Comparison of ENCODE assay signal across 10 cellular contexts in the genomic region with DNA sequence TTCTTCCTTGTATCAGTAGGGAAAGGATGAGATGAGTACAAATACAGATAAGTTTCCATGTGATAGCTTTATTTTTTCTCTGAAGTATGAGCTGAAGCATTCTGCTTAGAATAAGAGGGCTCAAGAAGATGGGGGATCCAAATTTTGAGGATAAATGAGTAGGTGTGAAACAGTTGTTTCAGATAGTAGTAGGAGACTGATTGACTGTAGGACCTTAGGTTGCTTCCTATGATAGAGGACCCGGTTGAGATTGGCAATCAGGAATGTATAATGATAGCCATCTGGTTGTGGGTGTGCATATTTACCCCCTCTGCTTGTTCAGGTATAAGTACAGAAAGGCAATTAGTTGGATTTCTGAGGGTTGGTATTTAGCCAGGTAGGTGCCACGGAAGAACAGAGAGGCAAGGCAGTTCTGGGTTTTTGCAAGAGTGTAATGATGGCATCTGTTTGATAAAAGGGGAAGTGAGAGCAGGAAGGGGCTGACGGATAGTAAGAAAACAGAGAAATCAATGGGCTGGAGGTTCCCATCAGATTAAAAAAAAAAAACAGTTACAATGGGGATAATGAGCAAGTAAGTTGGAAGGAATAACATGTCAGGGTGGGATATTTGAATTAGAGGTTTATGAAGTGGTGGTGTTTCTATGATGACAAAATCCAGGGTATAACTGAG. TPM values are rescaled to one million over a fixed set of nuclear protein-coding genes. Genes with fewer than 3 reads are reported as not detected.
A peak's percentile ranks its signal among the peaks of the same experiment; 100 is the strongest.
DNase-seq lines count a peak whose midpoint lies in the region; ATAC-seq and TF ChIP-seq lines count a peak whose summit lies in the region.
"Had no signal": no experiment of that assay in that cellular context is flagged by ENCODE, and none has a peak within 500 bp of the region (broad histone marks: within the 10 kb centered on the region; RNA-seq: fewer than 3 reads in every experiment).

No MANE protein-coding gene starts in this region.

- H3K36me3 ChIP-seq in lower lobe of right lung (peaks cover 28% of the 10 kb centered on the region), adrenal gland (replicated peaks in 1 of 2) (peaks cover 0 to 8% of the 10 kb centered on the region in 2 donors)

- H3K27me3 ChIP-seq in lower lobe of right lung (ENCODE audit: low read depth) (no peaks in the 10 kb centered on the region), adrenal gland (no peaks in the 10 kb centered on the region)

- intact Hi-C loops in lower lobe of right lung (cut with DNase I), result no loop called here
- intact Hi-C loops in adrenal gland (cut with DNase I), result no loop called here

- DNase-seq in GM12865 (ENCODE audit: low read depth) (peak; percentile 50), NOMO-1 treated with DMSO at 0.1 percent for 48 hours (lab: John Stamatoyannopoulos, UW; ENCODE audit: unreplicated experiment) (peak; percentile 77), lower lobe of right lung (no peak), retina (no peak), adrenal gland (no peak)
- no peak for DNase-seq in stimulated activated CD4-positive, alpha-beta T cell treated with anti-CD3 and anti-CD28 coated beads, Interleukin-15, amount 100 ng/mL, for 24 hours
- DNase-seq: naive thymus-derived CD4-positive, alpha-beta T cell; SHP77 had no signal

- ATAC-seq in GM19468 (IDR thresholded peaks at IDR 0.05; ENCODE audit: extremely low read depth, unreplicated experiment) (peak; percentile 91), HG03045 (IDR thresholded peaks at IDR 0.05; ENCODE audit: unreplicated experiment) (peak; percentile 81), lower lobe of right lung (no peak)
- ATAC-seq: naive thymus-derived CD4-positive, alpha-beta T cell had no signal

- H3K27ac ChIP-seq in lower lobe of right lung (no peak overlapping the region), adrenal gland (no peak overlapping the region)

- TF ChIP-seq CTCF in GM12865 (IDR thresholded peaks at IDR 0.05; ENCODE audit: insufficient read depth, low read depth, low read length, missing control alignments), result no peak
- TF ChIP-seq CTCF in lower lobe of right lung (IDR thresholded peaks at IDR 0.05), result no peak
- TF ChIP-seq CTCF in adrenal gland (IDR thresholded peaks at IDR 0.05), result no peak

- no peak overlapping the region for H3K4me3 ChIP-seq in GM12865 (ENCODE audit: low read depth, low read length)
- H3K4me3 ChIP-seq in lower lobe of right lung, result no peak overlapping the region
- no peak overlapping the region for H3K4me3 ChIP-seq in adrenal gland

- H3K9me3 ChIP-seq in lower lobe of right lung (no peaks in the 10 kb centered on the region), adrenal gland (replicated peaks in 1 of 3) (no peaks in the 10 kb centered on the region)

- 58 to 88% (median 78%) methylated on average over 3 of the region's 3 CpGs for WGBS in adrenal gland, 4 donors

- no peaks in the 10 kb centered on the region for H3K4me1 ChIP-seq in lower lobe of right lung
- H3K4me1 ChIP-seq in adrenal gland (replicated peaks in 1 of 2), result peaks cover under 1 to 5% of the 10 kb centered on the region in 2 donors

- no peak for TF ChIP-seq POLR2A in adrenal gland (IDR thresholded peaks at IDR 0.05)

RNA-seq across cellular contexts. Expression of a gene that starts 13.7 kb away (rescaled TPM):
- 20.1 TPM for total RNA-seq in lower lobe of right lung
- total RNA-seq in adrenal gland, result 10 to 100 TPM; 28.7 to 48.6 (median 34.3) TPM
- polyA plus RNA-seq in adrenal gland, result 10 to 100 TPM; 24.2 to 48.4 (median 36.7) TPM

RNA-seq across cellular contexts. Expression of a gene that starts 30.5 kb away (rescaled TPM):
- total RNA-seq in lower lobe of right lung, result 23.2 TPM
- 100 to 1,000 TPM in 5 of 8 donors, 10 to 100 TPM in 3; 85.2 to 160 (median 110) TPM for total RNA-seq in adrenal gland
- polyA plus RNA-seq in adrenal gland, result 100 to 1,000 TPM in 1 of 3 donors, 10 to 100 TPM in 2; 31.0 to 117 (median 37.0) TPM

Comparison
In these comparisons a context has a peak if more than half of its experiments do, and no peak if none do; other contexts are left out.
1. DNase-seq: peak in GM12865 (single experiment) and NOMO-1 treated with DMSO at 0.1 percent for 48 hours (single experiment); none in lower lobe of right lung (single experiment), stimulated activated CD4-positive, alpha-beta T cell treated with anti-CD3 and anti-CD28 coated beads, Interleukin-15, amount 100 ng/mL, for 24 hours (single experiment), retina (single experiment) and adrenal gland (0 of 7).
2. ATAC-seq: peak in GM19468 (single experiment) and HG03045 (single experiment); none in lower lobe of right lung (0 of 2).